ENCODE assay signal across 14 cellular contexts in genomic region chr12:123148223-123148622, GRCh38. TPM values are rescaled to one million over a fixed set of nuclear protein-coding genes. Genes with fewer than 3 reads are reported as not detected.
DNase-seq lines count a peak whose midpoint lies in the region; ATAC-seq, FAIRE-seq and TF ChIP-seq lines count a peak whose summit lies in the region.
"Had no signal": no experiment of that assay in that cellular context is flagged by ENCODE, and none has a peak within 500 bp of the region (broad histone marks: within the 10 kb centered on the region; RNA-seq: fewer than 3 reads in every experiment).

No MANE protein-coding gene starts in this region.

- peaks cover 19% of the 10 kb centered on the region for H4K20me1 ChIP-seq in astrocyte (ENCODE audit: insufficient read depth, low read length)

- no peak for FAIRE-seq in astrocyte (lab: Jason Lieb, UNC)

- no peak overlapping the region for H3K4me2 ChIP-seq in astrocyte (ENCODE audit: low read length)

- no peak overlapping the region for H3K27ac ChIP-seq in CD4-positive, CD25-positive, alpha-beta regulatory T cell (ENCODE audit: insufficient read depth, low read length, poor library complexity, severe bottlenecking)
- H3K27ac ChIP-seq in astrocyte (ENCODE audit: low read depth, low read length) = no peak overlapping the region

- peaks cover 0 to 1% (median 0%) of the 10 kb centered on the region in 7 donors for H3K9me3 Mint-ChIP-seq in CD4-positive, CD25-positive, alpha-beta regulatory T cell
- H3K9me3 Mint-ChIP-seq in astrocyte (ENCODE audit: unreplicated experiment) = no peaks in the 10 kb centered on the region
- H3K9me3 Mint-ChIP-seq in nephron progenitor cell = no peaks in the 10 kb centered on the region
- H3K9me3 Mint-ChIP-seq: dendritic cell treated with granulocyte-macrophage colony-stimulating factor and Interleukin-4, amounts not matched to agents 40 ng/mL and 50 ng/mL, for 4 days had no signal

- DNase-seq in CD4-positive, CD25-positive, alpha-beta regulatory T cell = no peak
- peak; percentile 40 for DNase-seq in ELF-1 (ENCODE audit: low read depth, low spot score)
- DNase-seq in astrocyte (ENCODE audit: low read depth) = no peak
- no peak for DNase-seq in nephron progenitor cell
- DNase-seq in HCEC 1CT = no peak
- DNase-seq: activated CD8-positive, alpha-beta T cell treated with anti-CD3 and anti-CD28 coated beads, Interleukin-2, amount 10 ng/mL, durations not matched to agents 7 days and 5 days; activated effector memory CD4-positive, alpha-beta T cell treated with Interleukin-2 at 50 U/mL for 16 hours; aorta; NCI-H1436; SIG-M5 had no signal

- H2AFZ ChIP-seq in astrocyte (ENCODE audit: low read depth, low read length) = no peak overlapping the region

- H3K27me3 Mint-ChIP-seq in CD4-positive, CD25-positive, alpha-beta regulatory T cell = no peaks in the 10 kb centered on the region
- H3K27me3 Mint-ChIP-seq in astrocyte (ENCODE audit: low read depth, unreplicated experiment) = peaks cover 2% of the 10 kb centered on the region
- peaks cover 27% of the 10 kb centered on the region for H3K27me3 Mint-ChIP-seq in nephron progenitor cell (ENCODE audit: low read depth, poor library complexity)

- no peaks in the 10 kb centered on the region for H3K27me3 ChIP-seq in CD4-positive, CD25-positive, alpha-beta regulatory T cell (ENCODE audit: control insufficient read depth, insufficient read depth, low read length)
- no peaks in the 10 kb centered on the region for H3K27me3 ChIP-seq in astrocyte (ENCODE audit: insufficient read depth, low read length)

- H3K4me1 ChIP-seq in CD4-positive, CD25-positive, alpha-beta regulatory T cell (ENCODE audit: control insufficient read depth, insufficient read depth, low read length, poor library complexity, severe bottlenecking) = peaks cover 41% of the 10 kb centered on the region
- peaks cover 21% of the 10 kb centered on the region for H3K4me1 ChIP-seq in astrocyte (ENCODE audit: insufficient read depth, low read length)

- peak overlapping the region; percentile 29 for H3K4me3 ChIP-seq in CD4-positive, CD25-positive, alpha-beta regulatory T cell (ENCODE audit: low read depth, low read length)
- H3K4me3 ChIP-seq in astrocyte (ENCODE audit: insufficient read depth, low read depth, low read length) = no peak overlapping the region

- H3K4me1 Mint-ChIP-seq in CD4-positive, CD25-positive, alpha-beta regulatory T cell = peaks cover 30 to 78% (median 58%) of the 10 kb centered on the region in 4 donors
- peaks cover 15% of the 10 kb centered on the region for H3K4me1 Mint-ChIP-seq in astrocyte (ENCODE audit: low read depth, unreplicated experiment)
- H3K4me1 Mint-ChIP-seq in nephron progenitor cell = peaks cover 33% of the 10 kb centered on the region

- no peak for ATAC-seq in CD4-positive, CD25-positive, alpha-beta regulatory T cell (ENCODE audit: low read depth in 2 of 2)
- ATAC-seq in HG03520 (IDR thresholded peaks at IDR 0.05; ENCODE audit: unreplicated experiment) = no peak
- no peak for ATAC-seq in GM18498 (IDR thresholded peaks at IDR 0.05; ENCODE audit: unreplicated experiment)
- ATAC-seq: activated CD8-positive, alpha-beta T cell treated with anti-CD3 and anti-CD28 coated beads, Interleukin-2, amount 10 ng/mL, durations not matched to agents 7 days and 5 days; esophagus mucosa had no signal

- peak overlapping the region; percentile 72 to 93 (median 93) for H3K27ac Mint-ChIP-seq in CD4-positive, CD25-positive, alpha-beta regulatory T cell
- H3K27ac Mint-ChIP-seq in astrocyte (ENCODE audit: unreplicated experiment) = no peak overlapping the region
- no peak overlapping the region for H3K27ac Mint-ChIP-seq in nephron progenitor cell
- H3K27ac Mint-ChIP-seq: activated CD8-positive, alpha-beta T cell treated with anti-CD3 and anti-CD28 coated beads, Interleukin-2, amount 10 ng/mL, durations not matched to agents 7 days and 5 days; dendritic cell treated with granulocyte-macrophage colony-stimulating factor and Interleukin-4, amounts not matched to agents 40 ng/mL and 50 ng/mL, for 4 days had no signal

- peaks cover 17% of the 10 kb centered on the region for H3K79me2 ChIP-seq in astrocyte (ENCODE audit: insufficient read depth, low read length)

- no peaks in the 10 kb centered on the region for H3K9me3 ChIP-seq in CD4-positive, CD25-positive, alpha-beta regulatory T cell (ENCODE audit: control insufficient read depth in 2 of 2, low read length in 2 of 2)
- no peaks in the 10 kb centered on the region for H3K9me3 ChIP-seq in astrocyte (ENCODE audit: insufficient read depth, low read depth, low read length)

- H3K36me3 ChIP-seq in CD4-positive, CD25-positive, alpha-beta regulatory T cell (ENCODE audit: control insufficient read depth, insufficient read depth, low read length) = no peaks in the 10 kb centered on the region
- no peaks in the 10 kb centered on the region for H3K36me3 ChIP-seq in astrocyte (ENCODE audit: insufficient read depth, low read length)

- H3K4me3 Mint-ChIP-seq in CD4-positive, CD25-positive, alpha-beta regulatory T cell = peak overlapping the region; percentile 82 to 96 (median 92)
- H3K4me3 Mint-ChIP-seq in astrocyte (ENCODE audit: unreplicated experiment) (peak overlapping the region; percentile 89), nephron progenitor cell (peak overlapping the region; percentile 76)
- H3K4me3 Mint-ChIP-seq: activated CD8-positive, alpha-beta T cell treated with anti-CD3 and anti-CD28 coated beads, Interleukin-2, amount 10 ng/mL, durations not matched to agents 7 days and 5 days; dendritic cell treated with granulocyte-macrophage colony-stimulating factor and Interleukin-4, amounts not matched to agents 40 ng/mL and 50 ng/mL, for 4 days had no signal

- no peak overlapping the region for H3K9ac ChIP-seq in astrocyte (ENCODE audit: low read length)

- peaks cover 8% of the 10 kb centered on the region for H3K36me3 Mint-ChIP-seq in CD4-positive, CD25-positive, alpha-beta regulatory T cell
- H3K36me3 Mint-ChIP-seq in astrocyte (ENCODE audit: low read depth, unreplicated experiment) = peaks cover 11% of the 10 kb centered on the region
- no peaks in the 10 kb centered on the region for H3K36me3 Mint-ChIP-seq in nephron progenitor cell (ENCODE audit: low read depth)

- no peak for TF ChIP-seq CTCF in astrocyte (IDR thresholded peaks at IDR 0.05; ENCODE audit: insufficient read depth, low read depth, low read length)
- TF ChIP-seq CTCF in nephron progenitor cell (IDR thresholded peaks at IDR 0.05) = no peak

RNA-seq across cellular contexts. Expression of gene PITPNM2, which starts 2.7 kb away (rescaled TPM):
- 57.2 TPM for total RNA-seq in CD4-positive, CD25-positive, alpha-beta regulatory T cell
- polyA plus RNA-seq in CD4-positive, CD25-positive, alpha-beta regulatory T cell = 1 to 10 TPM; 2.2 to 4.5 (median 3.9) TPM
- total RNA-seq in astrocyte = 13.2 and 14.2 TPM in 2 replicates

Comparison
In these comparisons a context has a peak if more than half of its experiments do, and no peak if none do; other contexts are left out.
1. H3K27ac Mint-ChIP-seq: peak in CD4-positive, CD25-positive, alpha-beta regulatory T cell (3 of 3); none in astrocyte (single experiment) and nephron progenitor cell (single experiment).
2. Peak in every context shown above with its lines, with median percentiles within 50 percentile points of each other: H3K4me3 Mint-ChIP-seq.